ENCODE assay signal across 9 cellular contexts in the genomic region with DNA sequence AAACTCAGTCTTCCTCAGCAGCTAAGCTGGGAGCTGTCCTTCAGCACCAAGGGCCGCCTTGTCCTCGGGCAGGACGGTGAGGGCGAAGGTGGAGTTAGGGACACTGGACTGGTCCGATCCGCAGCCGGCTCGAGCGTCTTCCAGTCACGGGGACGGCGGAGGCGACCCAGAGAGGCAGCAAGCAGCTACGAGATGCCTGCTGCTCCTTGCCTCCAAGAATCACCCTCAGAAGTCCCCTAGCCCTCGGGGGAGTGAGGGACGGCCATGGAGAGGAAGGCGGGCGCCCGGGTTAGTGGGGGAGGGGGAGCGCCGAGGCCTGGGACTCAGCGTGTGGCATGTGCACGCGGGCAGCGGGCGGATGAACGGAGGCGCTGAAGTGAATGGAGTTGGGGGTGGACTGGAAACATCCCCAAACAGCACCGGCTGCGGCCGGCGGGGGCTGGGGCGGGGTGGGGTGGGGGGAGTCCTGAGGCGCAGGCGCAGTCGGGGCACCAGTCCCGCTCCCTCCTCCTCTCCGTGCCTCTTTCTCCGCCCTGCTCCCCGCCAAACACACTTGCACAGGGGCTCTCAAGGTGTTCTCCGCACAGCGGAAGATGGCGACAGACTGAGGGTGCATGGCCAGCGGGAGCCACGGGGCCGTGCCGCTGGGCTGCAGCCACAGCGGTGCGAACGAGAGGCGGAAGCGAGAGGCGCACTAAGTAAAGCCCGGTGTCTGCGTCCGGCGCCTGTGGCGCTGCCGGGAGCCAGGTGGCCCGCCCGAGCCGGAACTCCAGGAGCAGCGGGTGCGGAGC. TPM values are rescaled to one million over a fixed set of nuclear protein-coding genes. Genes with fewer than 3 reads are reported as not detected.
DNase-seq lines count a peak whose midpoint lies in the region; ATAC-seq and TF ChIP-seq lines count a peak whose summit lies in the region.
"Had no signal": no experiment of that assay in that cellular context is flagged by ENCODE, and none has a peak within 500 bp of the region (broad histone marks: within the 10 kb centered on the region; RNA-seq: fewer than 3 reads in every experiment).

Gene NALF2, plus strand, starts transcription at position 492 of the 791 bp plus-strand sequence. CDS start 957 bp downstream, outside the sequence.

- H3K23ac ChIP-seq in IMR-90 (ENCODE audit: low read depth, low read length) = no peak within 1 kb of the TSS

- CTCF ChIA-PET in Calu3 (lab: Charles Lee) = interaction anchor here (0.5 to 1.2 kb wide), 2 partner anchors 114 to 592 kb away, joined by 3 to 7 read pairs; no protein-coding TSS in a partner anchor
- CTCF ChIA-PET in IMR-90 (lab: Yijun Ruan, JAX) = no interaction called here

- H3K4me3 Mint-ChIP-seq in Calu3 (ENCODE audit: low read depth, unreplicated experiment) (peak within 1 kb of the TSS; percentile 92), chondrocyte (ENCODE audit: unreplicated experiment) (peak within 1 kb of the TSS; percentile 64)

- H3K27me3 Mint-ChIP-seq in Calu3 (ENCODE audit: unreplicated experiment) = no peaks in the 10 kb centered on the region
- H3K27me3 Mint-ChIP-seq in chondrocyte (ENCODE audit: low read depth) = peaks cover 16% of the 10 kb centered on the region

- no peak within 1 kb of the TSS for H3K18ac ChIP-seq in IMR-90 (ENCODE audit: low read depth, low read length)

- H3K27ac Mint-ChIP-seq in Calu3 (ENCODE audit: unreplicated experiment) (no peak within 1 kb of the TSS), chondrocyte (ENCODE audit: unreplicated experiment) (no peak within 1 kb of the TSS)

- H3K4ac ChIP-seq in IMR-90 (ENCODE audit: low read depth, low read length) = no peak within 1 kb of the TSS

- H3K4me3 ChIP-seq in IMR-90 (ENCODE audit: insufficient read depth, low read depth, low read length) = no peak within 1 kb of the TSS

- no peak within 1 kb of the TSS for H2AFZ ChIP-seq in IMR-90 (replicated peaks; ENCODE audit: low read length, poor library complexity)

- intact Hi-C loops in Calu3 (cut with micrococcal nuclease; ENCODE audit: unreplicated experiment) = no loop called here
- intact Hi-C loops in IMR-90 (cut with micrococcal nuclease) = no loop called here

- no peak within 1 kb of the TSS for H2BK5ac ChIP-seq in IMR-90 (ENCODE audit: low read depth, low read length, poor library complexity, severe bottlenecking)

- no peak within 1 kb of the TSS for H3K56ac ChIP-seq in IMR-90 (ENCODE audit: extremely low read depth, insufficient read depth, low read length)

- H2AK9ac ChIP-seq in IMR-90 (replicated peaks; ENCODE audit: low read depth, low read length, poor library complexity) = no peak within 1 kb of the TSS

- no peak within 1 kb of the TSS for H2BK15ac ChIP-seq in IMR-90 (ENCODE audit: low read depth, low read length)

- no peaks in the 10 kb centered on the region for H3K4me1 ChIP-seq in IMR-90 (ENCODE audit: control insufficient read depth, insufficient read depth, low read length)

- H4K20me1 ChIP-seq in IMR-90 (ENCODE audit: insufficient read depth, low read length) = no peaks in the 10 kb centered on the region

- peaks cover 21% of the 10 kb centered on the region for H3K27me3 ChIP-seq in IMR-90 (ENCODE audit: control insufficient read depth, insufficient read depth, low read length)

- H2BK20ac ChIP-seq in IMR-90 (ENCODE audit: low read depth, low read length) = no peak within 1 kb of the TSS

- DNase-seq in Calu3 (peak; percentile 71), IMR-90 (peak; percentile 11), SHP77 (lab: John Stamatoyannopoulos, UW) (peak; percentile 25 to 54), chondrocyte (ENCODE audit: low spot score) (no peak), kidney glomerular epithelial cell (lab: John Stamatoyannopoulos, UW) (peak; percentile 12)
- DNase-seq in stimulated activated CD4-positive, alpha-beta T cell treated with anti-CD3 and anti-CD28 coated beads, Interleukin-1b, Interleukin-23, amount 100 ng/mL, for 48 hours = peak; percentile 20

- POLR2A ChIA-PET in IMR-90 (lab: Charles Lee; ENCODE audit: unreplicated experiment) = no interaction called here

- dilution Hi-C loops in IMR-90 (cut with HindIII; ENCODE audit: low sequenced_read_pairs, unreplicated experiment) = no loop called here

- H4K5ac ChIP-seq in IMR-90 (ENCODE audit: low read depth, low read length) = no peak within 1 kb of the TSS

- H3K9me3 Mint-ChIP-seq in Calu3 (ENCODE audit: low read depth, unreplicated experiment) = no peaks in the 10 kb centered on the region
- H3K9me3 Mint-ChIP-seq in chondrocyte (ENCODE audit: low read depth) = peaks cover 5% of the 10 kb centered on the region

- H3K27ac ChIP-seq in IMR-90 (ENCODE audit: insufficient read depth, low read length) = no peak within 1 kb of the TSS
- H3K27ac ChIP-seq: neutrophil had no signal

- ATAC-seq in IMR-90 (ENCODE audit: low read depth) (peak; percentile 48; the same call in 1 of the 2 replicates), GM21619 (IDR thresholded peaks at IDR 0.05; ENCODE audit: unreplicated experiment) (no peak), GM21723 (IDR thresholded peaks at IDR 0.05; ENCODE audit: unreplicated experiment) (no peak)

- peak within 1 kb of the TSS; percentile 44; the same call in 1 of the 2 replicates for H3K4me2 ChIP-seq in IMR-90 (ENCODE audit: low read depth, low read length)

- no peaks in the 10 kb centered on the region for H3K79me1 ChIP-seq in IMR-90 (ENCODE audit: low read depth in 1 of 2, low read length in 2 of 2)

- TF ChIP-seq CTCF in Calu3 (IDR thresholded peaks at IDR 0.05; ENCODE audit: unreplicated experiment) (no peak), IMR-90 (conservative IDR thresholded peaks at IDR 0.05; ENCODE audit: low read depth, low read length) (no peak), chondrocyte (IDR thresholded peaks at IDR 0.05) (no peak)

- H2BK120ac ChIP-seq in IMR-90 (ENCODE audit: low read depth, low read length) = no peak within 1 kb of the TSS

- H3K9me1 ChIP-seq in IMR-90 (ENCODE audit: insufficient read depth, low read length) = no peaks in the 10 kb centered on the region

- 36% methylated on average over 13 of the region's 64 CpGs; no CpG with 5 or more reads in 1 of the 2 experiments for WGBS in IMR-90 (ENCODE audit: extremely low coverage in 2 of 2, insufficient read length in 1 of 2), 2 experiments

- no peak within 1 kb of the TSS for H3K14ac ChIP-seq in IMR-90 (replicated peaks; ENCODE audit: low read depth, low read length)

- H3K4me1 Mint-ChIP-seq in Calu3 (ENCODE audit: low read depth, unreplicated experiment) (no peaks in the 10 kb centered on the region), chondrocyte (ENCODE audit: low read depth) (peaks cover 3% of the 10 kb centered on the region)

- in situ Hi-C loops in IMR-90 (cut with MboI; ENCODE audit: low sequenced_read_pairs) = no loop called here

- no peak for TF ChIP-seq POLR2A in IMR-90 (IDR thresholded peaks at IDR 0.05; ENCODE audit: low read depth, low read length)

- no peak for TF ChIP-seq RAD21 in IMR-90 (IDR thresholded peaks at IDR 0.05; ENCODE audit: low read length)

- H3K9me3 ChIP-seq in IMR-90 (ENCODE audit: control insufficient read depth, insufficient read depth, low read length) = peaks cover 2% of the 10 kb centered on the region; the same call in 1 of the 2 replicates
- H3K9me3 ChIP-seq: neutrophil had no signal

- H4K91ac ChIP-seq in IMR-90 (ENCODE audit: insufficient read depth, low read depth, low read length) = no peak within 1 kb of the TSS

- BruUV-seq in Calu3 (replicated peaks; lab: Mats Ljungman, UMichigan) (no TSS peak), IMR-90 (replicated peaks; lab: Mats Ljungman, UMichigan) (no TSS peak)

- H3K36me3 ChIP-seq in IMR-90 (ENCODE audit: control insufficient read depth, insufficient read depth, low read length) = no peaks in the 10 kb centered on the region
- H3K36me3 ChIP-seq: neutrophil had no signal

- H2AK5ac ChIP-seq in IMR-90 (ENCODE audit: low read depth, low read length) = no peak within 1 kb of the TSS

- no peak within 1 kb of the TSS for H3K9ac ChIP-seq in IMR-90 (ENCODE audit: low read depth, low read length)

- H3K36me3 Mint-ChIP-seq in Calu3 (ENCODE audit: insufficient read depth, unreplicated experiment) = peaks cover 22% of the 10 kb centered on the region
- no peaks in the 10 kb centered on the region for H3K36me3 Mint-ChIP-seq in chondrocyte (ENCODE audit: low read depth)

- no peak within 1 kb of the TSS for H4K8ac ChIP-seq in IMR-90 (ENCODE audit: low read depth in 2 of 2, low read length in 2 of 2)

TF ChIP-seq in IMR-90, 13 proteins besides CTCF, POLR2A, EP300 and RAD21:
- TF ChIP-seq USF2 (IDR thresholded peaks at IDR 0.05; ENCODE audit: low read depth, low read length) (no peak), NFE2L2 (IDR thresholded peaks at IDR 0.05; ENCODE audit: low read depth, low read length) (no peak), BHLHE40 (IDR thresholded peaks at IDR 0.05; ENCODE audit: low read depth, low read length) (no peak), MAFK (IDR thresholded peaks at IDR 0.05; ENCODE audit: low read depth, low read length) (no peak), FOS (IDR thresholded peaks at IDR 0.05; ENCODE audit: low read depth, low read length) (no peak)

RNA-seq across cellular contexts. Expression of gene NALF2, which starts in this region (rescaled TPM):
- total RNA-seq in Calu3 (2022) (6.3 and 6.9 TPM in 2 replicates), IMR-90 (2012; rRNA removed) (not detected in 2 replicates), chondrocyte (not detected in 3 replicates)
- polyA plus RNA-seq in IMR-90 (2012; rRNA removed) = not detected in 2 replicates
- polyA plus RNA-seq in IMR-90 (2012; cell fraction: cytosol; rRNA removed) = not detected in 2 replicates
- not detected in 2 replicates for polyA plus RNA-seq in IMR-90 (2012; cell fraction: nucleus; rRNA removed; ENCODE audit: low replicate concordance)

Comparison
In these comparisons a context has a peak if more than half of its experiments do, and no peak if none do; other contexts are left out.
1. Peak in DNase-seq, ATAC-seq and H3K4me2 ChIP-seq in IMR-90; RNA of the gene not detected or under 1 TPM.